ENCODE assay signal across 8 cellular contexts in the genomic region with DNA sequence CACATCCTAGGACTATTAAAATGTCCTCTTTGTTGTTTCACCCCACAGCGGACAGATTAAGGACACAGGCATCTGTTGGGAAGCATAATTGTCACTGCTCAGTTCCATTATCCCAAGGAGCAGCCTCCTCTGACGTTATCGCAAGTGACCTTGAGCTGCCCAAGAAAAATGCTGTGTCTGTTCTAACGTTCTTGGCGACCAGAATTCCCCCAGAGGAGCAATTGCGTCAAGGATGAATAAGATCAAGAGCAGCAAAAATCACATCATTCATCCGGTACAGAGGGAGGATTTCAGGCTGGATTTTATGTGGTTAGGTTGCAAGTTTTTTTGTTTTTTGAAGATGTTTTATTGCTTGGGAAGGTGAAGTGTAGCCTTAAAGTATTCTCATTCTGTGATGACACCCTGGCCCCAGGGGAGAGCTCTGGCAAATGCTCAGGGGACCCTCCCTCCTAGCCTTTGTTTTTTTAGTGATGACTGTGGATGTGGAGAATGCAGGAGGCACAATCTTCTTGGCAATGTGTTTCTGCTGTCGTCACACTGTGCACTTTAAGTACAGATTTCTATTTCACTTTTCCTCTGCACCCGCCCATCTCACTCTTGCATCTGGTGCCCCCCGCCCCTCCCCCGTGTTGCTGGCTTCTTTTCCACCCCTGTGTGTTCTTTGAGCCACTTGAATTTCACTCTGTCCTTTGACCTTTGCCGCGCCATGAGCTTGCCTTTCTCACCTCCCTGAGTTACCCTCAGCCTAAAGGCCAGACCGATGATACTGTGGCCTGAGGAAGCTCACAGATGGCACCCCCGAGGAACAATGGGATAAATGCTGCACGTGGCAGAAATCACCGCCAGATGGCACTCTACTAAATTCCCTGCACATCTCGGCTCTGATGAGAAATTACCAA.
A peak's percentile ranks its signal among the peaks of the same experiment; 100 is the strongest.
DNase-seq lines count a peak whose midpoint lies in the region; ATAC-seq lines count a peak whose summit lies in the region.

No MANE protein-coding gene starts in this region.

- no peak overlapping the region for H3K4me3 ChIP-seq in mesodermal cell (ENCODE audit: extremely low read depth, insufficient read depth, low read length, poor library complexity, severe bottlenecking)

- DNase-seq in Daoy (ENCODE audit: low read depth), result peak; percentile 90
- DNase-seq in NCI-H748 (lab: John Stamatoyannopoulos, UW; ENCODE audit: unreplicated experiment), result peak; percentile 60
- DNase-seq in activated CD8-positive, alpha-beta memory T cell treated with anti-CD3 and anti-CD28 coated beads for 24 hours, result peak; percentile 83
- DNase-seq in effector memory CD8-positive, alpha-beta T cell, result peak; percentile 41 to 56 (median 50)
- peak; percentile 31 to 43 for DNase-seq in stimulated activated CD8-positive, alpha-beta memory T cell treated with anti-CD3 and anti-CD28 coated beads, Interleukin-2, amount 100 ng/mL, for 1 hour (ENCODE audit: low read depth in 2 of 2)

- ATAC-seq in HG02642 (IDR thresholded peaks at IDR 0.05; ENCODE audit: poor library complexity, unreplicated experiment) (peak; percentile 51), GM21576 (IDR thresholded peaks at IDR 0.05; ENCODE audit: unreplicated experiment) (no peak)
- ATAC-seq in effector memory CD8-positive, alpha-beta T cell (replicated peaks), result peak; percentile 60

- H3K4me3 Mint-ChIP-seq in effector memory CD8-positive, alpha-beta T cell, result peak overlapping the region in 1 of 2 donors; percentile 28

- 58 to 78% methylated on average over 10 to 12 of the region's 18 CpGs for WGBS in mesodermal cell (ENCODE audit: insufficient coverage in 2 of 2), 2 experiments

- H3K36me3 Mint-ChIP-seq in effector memory CD8-positive, alpha-beta T cell (ENCODE audit: insufficient read depth), result peaks cover 2% of the 10 kb centered on the region

- no peaks in the 10 kb centered on the region for H3K9me3 Mint-ChIP-seq in effector memory CD8-positive, alpha-beta T cell

- no peaks in the 10 kb centered on the region for H3K36me3 ChIP-seq in mesodermal cell (ENCODE audit: control insufficient read depth, insufficient read depth, low read length)

- no peak overlapping the region for H3K27ac Mint-ChIP-seq in effector memory CD8-positive, alpha-beta T cell

- peak overlapping the region; percentile 81 for H3K27ac ChIP-seq in mesodermal cell (ENCODE audit: low read depth, low read length, severe bottlenecking)

- H3K4me1 Mint-ChIP-seq in effector memory CD8-positive, alpha-beta T cell (ENCODE audit: low read depth in 2 of 2), result peaks cover 14 to 15% of the 10 kb centered on the region in 2 donors

- no peaks in the 10 kb centered on the region for H3K9me3 ChIP-seq in mesodermal cell (ENCODE audit: control insufficient read depth, low read length)

- H3K27me3 Mint-ChIP-seq in effector memory CD8-positive, alpha-beta T cell, result peaks cover 0 to 8% of the 10 kb centered on the region in 2 donors

- peaks cover 21% of the 10 kb centered on the region for H3K4me1 ChIP-seq in mesodermal cell (ENCODE audit: control insufficient read depth, insufficient read depth, low read length, poor library complexity, severe bottlenecking)

Comparison
In these comparisons a context has a peak if more than half of its experiments do, and no peak if none do; other contexts are left out.
1. DNase-seq: peak in every context shown above with its lines; median percentile 90 in Daoy; 83 in activated CD8-positive, alpha-beta memory T cell treated with anti-CD3 and anti-CD28 coated beads for 24 hours; 60 in NCI-H748; 50 in effector memory CD8-positive, alpha-beta T cell; 37 in stimulated activated CD8-positive, alpha-beta memory T cell treated with anti-CD3 and anti-CD28 coated beads, Interleukin-2, amount 100 ng/mL, for 1 hour.